ENCODE assay signal across 15 cellular contexts in the genomic region with DNA sequence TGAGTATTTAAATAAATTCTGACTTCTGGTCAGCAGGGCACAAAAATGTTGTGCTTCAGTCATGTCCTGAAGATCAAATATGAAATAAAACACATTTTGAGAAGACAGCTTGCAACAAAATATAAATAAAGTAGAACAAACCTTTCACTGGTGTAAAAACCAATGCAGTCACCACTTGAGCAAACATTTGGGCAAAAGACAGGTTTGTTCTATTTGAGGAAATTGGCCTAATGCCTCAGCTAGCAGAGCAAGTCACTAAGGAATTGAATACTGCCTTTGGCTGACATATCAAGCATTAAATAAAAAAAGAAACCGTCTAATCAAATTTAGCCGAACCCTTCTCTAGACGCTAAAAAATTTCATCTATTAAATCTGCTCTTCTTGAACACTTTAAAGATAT.
DNase-seq lines count a peak whose midpoint lies in the region; ATAC-seq and TF ChIP-seq lines count a peak whose summit lies in the region.
"Had no signal": no experiment of that assay in that cellular context is flagged by ENCODE, and none has a peak within 500 bp of the region (broad histone marks: within the 10 kb centered on the region; RNA-seq: fewer than 3 reads in every experiment).

No MANE protein-coding gene starts in this region.

- no peaks in the 10 kb centered on the region for H3K79me2 ChIP-seq in hepatocyte

- no peak for TF ChIP-seq POLR2A in prostate gland (IDR thresholded peaks at IDR 0.05)

- peak; percentile 16 for DNase-seq in NCI-H1092 treated with DMSO at 0.1 percent for 48 hours (lab: John Stamatoyannopoulos, UW)
- DNase-seq in NCI-H1092 (lab: John Stamatoyannopoulos, UW): no peak
- DNase-seq in Ammon's horn (ENCODE audit: low spot score): peak; percentile 5
- peak; percentile 1 for DNase-seq in NCI-H69 (lab: John Stamatoyannopoulos, UW)
- peak; percentile 15 for DNase-seq in prostate gland (ENCODE audit: low spot score)
- DNase-seq in hepatocyte (ENCODE audit: low spot score): no peak
- DNase-seq: BE2C; C1 segment of cervical spinal cord; CD4-positive, CD25-positive, alpha-beta regulatory T cell; CD8-positive, alpha-beta memory T cell; COR-L47; DMS79 treated with DMSO at 0.1 percent for 48 hours; H9 had no signal

- H3K9me3 ChIP-seq in prostate gland (no peaks in the 10 kb centered on the region), hepatocyte (ENCODE audit: low read depth) (no peaks in the 10 kb centered on the region)
- H3K9me3 ChIP-seq: BE2C had no signal

- H2AFZ ChIP-seq in hepatocyte: no peak overlapping the region

- TF ChIP-seq CTCF in prostate gland (IDR thresholded peaks at IDR 0.05): no peak
- TF ChIP-seq CTCF in hepatocyte (IDR thresholded peaks at IDR 0.05; ENCODE audit: poor library complexity): no peak

- H3K27ac ChIP-seq in prostate gland: no peak overlapping the region
- no peak overlapping the region for H3K27ac ChIP-seq in hepatocyte
- H3K27ac ChIP-seq: HL-60 had no signal

- WGBS in prostate gland: 40% methylated on average over 3 of the region's 3 CpGs
- 91% methylated on average over 3 of the region's 3 CpGs for WGBS in hepatocyte (ENCODE audit: low lambda C conversion rate, missing lambda C conversion rate)

- no peak overlapping the region for H3K4me2 ChIP-seq in hepatocyte

- H4K20me1 ChIP-seq in hepatocyte (ENCODE audit: insufficient read depth, poor library complexity, severe bottlenecking): no peaks in the 10 kb centered on the region

- no peaks in the 10 kb centered on the region for H3K9me2 ChIP-seq in hepatocyte (replicated peaks; ENCODE audit: insufficient read depth)

- intact Hi-C loops in prostate gland (cut with DNase I): no loop called here

- H3K4me3 ChIP-seq in prostate gland (no peak overlapping the region), hepatocyte (no peak overlapping the region)

- H3K36me3 ChIP-seq in prostate gland (no peaks in the 10 kb centered on the region), hepatocyte (replicated peaks; ENCODE audit: insufficient read depth, low read depth) (no peaks in the 10 kb centered on the region)
- H3K36me3 ChIP-seq: BE2C had no signal

- no peaks in the 10 kb centered on the region for H3K4me1 ChIP-seq in prostate gland (replicated peaks)
- no peaks in the 10 kb centered on the region for H3K4me1 ChIP-seq in hepatocyte (ENCODE audit: insufficient read depth)
- H3K4me1 ChIP-seq: BE2C had no signal

- H3K27me3 ChIP-seq in prostate gland (replicated peaks; ENCODE audit: insufficient read depth): no peaks in the 10 kb centered on the region
- no peaks in the 10 kb centered on the region for H3K27me3 ChIP-seq in hepatocyte
- H3K27me3 ChIP-seq: BE2C had no signal

- ATAC-seq in HG02571 (IDR thresholded peaks at IDR 0.05; ENCODE audit: unreplicated experiment): no peak

Comparison
In these comparisons a context has a peak if more than half of its experiments do, and no peak if none do; other contexts are left out.
1. DNase-seq: peak in NCI-H1092 treated with DMSO at 0.1 percent for 48 hours (single experiment), Ammon's horn (single experiment), NCI-H69 (single experiment) and prostate gland (single experiment); none in NCI-H1092 (single experiment) and hepatocyte (single experiment).